In the genomic region with DNA sequence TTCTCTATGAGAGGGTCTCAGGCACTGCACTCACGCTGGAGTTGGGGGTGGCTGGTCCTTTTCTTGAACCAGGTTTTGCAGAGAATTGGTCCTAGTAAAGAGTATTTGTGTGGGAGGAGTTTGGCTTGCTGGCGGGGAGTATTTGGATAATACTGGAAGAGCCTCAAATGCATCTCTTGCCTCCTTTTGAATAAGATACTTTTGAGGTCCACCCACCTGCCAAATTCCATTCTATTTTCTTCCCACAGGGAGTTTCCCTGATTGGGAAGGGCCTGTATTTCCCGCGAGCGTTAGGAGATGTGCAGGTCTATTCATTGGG, we compare ENCODE assay signal across 8 cellular contexts. TPM values are rescaled to one million over a fixed set of nuclear protein-coding genes. Genes with fewer than 3 reads are reported as not detected.
DNase-seq lines count a peak whose midpoint lies in the region; ATAC-seq, FAIRE-seq and TF ChIP-seq lines count a peak whose summit lies in the region.

No MANE protein-coding gene starts in this region.

- H3K4me1 ChIP-seq in A549 (peaks cover 57% of the 10 kb centered on the region), upper lobe of right lung (peaks cover 13% of the 10 kb centered on the region)

- no peak for FAIRE-seq in A549 (lab: Jason Lieb, UNC)

- peak overlapping the region; percentile 76 for H3K4me3 ChIP-seq in A549
- peak overlapping the region; percentile 57 for H3K4me3 ChIP-seq in brain microvascular endothelial cell (ENCODE audit: low read depth, low read length)
- H3K4me3 ChIP-seq in upper lobe of right lung = peak overlapping the region; percentile 73

- H3K27ac Mint-ChIP-seq in memory B cell = peak overlapping the region; percentile 92

- peak overlapping the region; percentile 89 for H3K4me3 Mint-ChIP-seq in memory B cell

- WGBS in A549 (ENCODE audit: missing lambda C conversion rate) = 6% methylated on average over 5 of the region's 5 CpGs

- H3K9me3 ChIP-seq in A549 = no peaks in the 10 kb centered on the region
- H3K9me3 ChIP-seq in upper lobe of right lung = no peaks in the 10 kb centered on the region

- H3K4me1 Mint-ChIP-seq in memory B cell = peaks cover 41% of the 10 kb centered on the region

- H3K27ac ChIP-seq in A549 (peak overlapping the region; percentile 90 to 96), brain microvascular endothelial cell (peak overlapping the region; percentile 58), upper lobe of right lung (peak overlapping the region; percentile 56)

- TF ChIP-seq POLR2A in A549 (IDR thresholded peaks at IDR 0.05; ENCODE audit: low read length) = no peak

- TF ChIP-seq CTCF in A549 (IDR thresholded peaks at IDR 0.05) (no peak), brain microvascular endothelial cell (IDR thresholded peaks at IDR 0.05; ENCODE audit: low read depth, low read length, missing control alignments) (no peak), upper lobe of right lung (IDR thresholded peaks at IDR 0.05) (no peak)

- no peaks in the 10 kb centered on the region for H3K9me3 Mint-ChIP-seq in memory B cell

- no peak for TF ChIP-seq EP300 in A549 (IDR thresholded peaks at IDR 0.05)

- no peaks in the 10 kb centered on the region for H3K36me3 ChIP-seq in brain microvascular endothelial cell (replicated peaks)
- H3K36me3 ChIP-seq in upper lobe of right lung = no peaks in the 10 kb centered on the region

- ATAC-seq in A549 (peak in 1 of 2 experiments; percentile 25; a peak in 4 of 6 replicates), memory B cell (ENCODE audit: low read depth) (no peak), upper lobe of right lung (no peak), HG02642 (IDR thresholded peaks at IDR 0.05; ENCODE audit: poor library complexity, unreplicated experiment) (no peak)

- DNase-seq in A549 (ENCODE audit: low read depth in 1 of 2, low spot score in 1 of 2) (peak in 1 of 2 experiments; percentile 51), HT1080 (ENCODE audit: low read depth) (peak; percentile 78), brain microvascular endothelial cell (peak; percentile 66), memory B cell (ENCODE audit: low spot score in 2 of 2) (no peak), upper lobe of right lung (no peak), SHP77 treated with DMSO at 0.1 percent for 48 hours (lab: John Stamatoyannopoulos, UW) (no peak), mucosa of gallbladder (ENCODE audit: low spot score) (no peak)

- H3K36me3 Mint-ChIP-seq in memory B cell = peaks cover 8% of the 10 kb centered on the region

- H3K27me3 Mint-ChIP-seq in memory B cell = no peaks in the 10 kb centered on the region

- intact Hi-C loops in upper lobe of right lung (cut with DNase I) = no loop called here

- no peaks in the 10 kb centered on the region for H3K27me3 ChIP-seq in brain microvascular endothelial cell (replicated peaks)
- H3K27me3 ChIP-seq in upper lobe of right lung = no peaks in the 10 kb centered on the region

- no peak for TF ChIP-seq RAD21 in A549 (conservative IDR thresholded peaks at IDR 0.05 in 1 of 2, IDR thresholded peaks at IDR 0.05 in 1 of 2)

- in situ Hi-C loops in brain microvascular endothelial cell (cut with HindIII; ENCODE audit: low pct_ligation_motif_present, low sequenced_read_pairs) = no loop called here

- POLR2A ChIA-PET in A549 (lab: Yijun Ruan, JAX) = interaction anchor here (1.0 to 2.0 kb wide), 5 partner anchors 9 to 390 kb away, joined by 3 to 6 read pairs (median 4); a partner anchor contains a TSS

- H3K4me2 ChIP-seq in A549 = peak overlapping the region; percentile 97

- CTCF ChIA-PET in A549 (lab: Yijun Ruan, JAX) = interaction anchor here (0.7 to 2.6 kb wide), 4 partner anchors 9 to 74 kb away, joined by 3 to 14 read pairs (median 4); no protein-coding TSS in a partner anchor

TF ChIP-seq in A549, 52 proteins besides CTCF, POLR2A, EP300 and RAD21:
- TF ChIP-seq ZNF302 (CRISPR knock-in tag; IDR thresholded peaks at IDR 0.05) = no peak
- no peak for TF ChIP-seq POLR2AphosphoS2 (conservative IDR thresholded peaks at IDR 0.05; ENCODE audit: low read length)
- TF ChIP-seq JUNB (IDR thresholded peaks at IDR 0.05) = no peak
- TF ChIP-seq CEBPB (IDR thresholded peaks at IDR 0.05) = no peak
- TF ChIP-seq, protein P1, sequence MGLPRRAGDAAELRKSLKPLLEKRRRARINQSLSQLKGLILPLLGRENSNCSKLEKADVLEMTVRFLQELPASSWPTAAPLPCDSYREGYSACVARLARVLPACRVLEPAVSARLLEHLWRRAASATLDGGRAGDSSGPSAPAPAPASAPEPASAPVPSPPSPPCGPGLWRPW (IDR thresholded peaks at IDR 0.05) = no peak
- TF ChIP-seq HEYL (CRISPR knock-in tag; IDR thresholded peaks at IDR 0.05) = no peak
- no peak for TF ChIP-seq KDM5A (IDR thresholded peaks at IDR 0.05)
- TF ChIP-seq FOSB (CRISPR knock-in tag; IDR thresholded peaks at IDR 0.05) = no peak
- TF ChIP-seq, protein P2, sequence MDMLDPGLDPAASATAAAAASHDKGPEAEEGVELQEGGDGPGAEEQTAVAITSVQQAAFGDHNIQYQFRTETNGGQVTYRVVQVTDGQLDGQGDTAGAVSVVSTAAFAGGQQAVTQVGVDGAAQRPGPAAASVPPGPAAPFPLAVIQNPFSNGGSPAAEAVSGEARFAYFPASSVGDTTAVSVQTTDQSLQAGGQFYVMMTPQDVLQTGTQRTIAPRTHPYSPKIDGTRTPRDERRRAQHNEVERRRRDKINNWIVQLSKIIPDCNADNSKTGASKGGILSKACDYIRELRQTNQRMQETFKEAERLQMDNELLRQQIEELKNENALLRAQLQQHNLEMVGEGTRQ (IDR thresholded peaks at IDR 0.05) = no peak
- TF ChIP-seq HOXB13 (CRISPR knock-in tag; IDR thresholded peaks at IDR 0.05; ENCODE audit: low read depth) = no peak
- TF ChIP-seq MAFK (IDR thresholded peaks at IDR 0.05; ENCODE audit: partially characterized antibody) = no peak
- TF ChIP-seq, protein P3, sequence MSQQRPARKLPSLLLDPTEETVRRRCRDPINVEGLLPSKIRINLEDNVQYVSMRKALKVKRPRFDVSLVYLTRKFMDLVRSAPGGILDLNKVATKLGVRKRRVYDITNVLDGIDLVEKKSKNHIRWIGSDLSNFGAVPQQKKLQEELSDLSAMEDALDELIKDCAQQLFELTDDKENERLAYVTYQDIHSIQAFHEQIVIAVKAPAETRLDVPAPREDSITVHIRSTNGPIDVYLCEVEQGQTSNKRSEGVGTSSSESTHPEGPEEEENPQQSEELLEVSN (IDR thresholded peaks at IDR 0.05; ENCODE audit: borderline replicate concordance, low read depth) = no peak
- TF ChIP-seq, protein P4, sequence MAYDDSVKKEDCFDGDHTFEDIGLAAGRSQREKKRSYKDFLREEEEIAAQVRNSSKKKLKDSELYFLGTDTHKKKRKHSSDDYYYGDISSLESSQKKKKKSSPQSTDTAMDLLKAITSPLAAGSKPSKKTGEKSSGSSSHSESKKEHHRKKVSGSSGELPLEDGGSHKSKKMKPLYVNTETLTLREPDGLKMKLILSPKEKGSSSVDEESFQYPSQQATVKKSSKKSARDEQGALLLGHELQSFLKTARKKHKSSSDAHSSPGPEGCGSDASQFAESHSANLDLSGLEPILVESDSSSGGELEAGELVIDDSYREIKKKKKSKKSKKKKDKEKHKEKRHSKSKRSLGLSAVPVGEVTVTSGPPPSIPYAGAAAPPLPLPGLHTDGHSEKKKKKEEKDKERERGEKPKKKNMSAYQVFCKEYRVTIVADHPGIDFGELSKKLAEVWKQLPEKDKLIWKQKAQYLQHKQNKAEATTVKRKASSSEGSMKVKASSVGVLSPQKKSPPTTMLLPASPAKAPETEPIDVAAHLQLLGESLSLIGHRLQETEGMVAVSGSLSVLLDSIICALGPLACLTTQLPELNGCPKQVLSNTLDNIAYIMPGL (CRISPR knock-in tag; IDR thresholded peaks at IDR 0.05; ENCODE audit: borderline replicate concordance) = no peak
- TF ChIP-seq CBX8 (IDR thresholded peaks at IDR 0.05) = no peak
- TF ChIP-seq MAZ (IDR thresholded peaks at IDR 0.05; ENCODE audit: borderline replicate concordance, low read depth, low read length) = no peak
- TF ChIP-seq JUN (IDR thresholded peaks at IDR 0.05) = no peak
- TF ChIP-seq, protein P5, sequence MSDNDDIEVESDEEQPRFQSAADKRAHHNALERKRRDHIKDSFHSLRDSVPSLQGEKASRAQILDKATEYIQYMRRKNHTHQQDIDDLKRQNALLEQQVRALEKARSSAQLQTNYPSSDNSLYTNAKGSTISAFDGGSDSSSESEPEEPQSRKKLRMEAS (IDR thresholded peaks at IDR 0.05) = no peak
- no peak for TF ChIP-seq SMC3 (IDR thresholded peaks at IDR 0.05)
- no peak for TF ChIP-seq ZFP36 (IDR thresholded peaks at IDR 0.05; ENCODE audit: borderline replicate concordance, partially characterized antibody)

RNA-seq across cellular contexts. Expression of a gene that starts 0.5 kb away (rescaled TPM):
- polyA plus RNA-seq in A549 (2011; rRNA removed) (9.2 and 12.0 TPM in 2 replicates), A549 (2017; fragmentation: RNase III; extraction: RNeasy Plus Mini Kit Qiagen cat#74134 plus additional on column Dnase treatment) (5.0 to 6.8 TPM (median 6.7 TPM) in 3 replicates)
- 2.0 and 2.1 TPM in 2 replicates for polyA plus RNA-seq in A549 (2012; cell fraction: cytosol; rRNA removed)
- 2.7 and 3.1 TPM in 2 replicates for polyA plus RNA-seq in A549 (2012; cell fraction: nucleus; rRNA removed)
- polyA minus RNA-seq in A549 (2011; rRNA and poly(A)+ RNA removed) = 4.9 and 7.9 TPM in 2 replicates
- 11.8 and 14.0 TPM in 2 replicates for total RNA-seq in HT1080 (2014; rRNA removed; shearing (Covaris generic))
- polyA plus RNA-seq in HT1080 (2015; cell fraction: cytosol; rRNA removed) = 17.4 and 22.7 TPM in 2 replicates
- 46.8 and 47.0 TPM in 2 replicates for polyA plus RNA-seq in HT1080 (2015; cell fraction: nucleus; rRNA removed)
- total RNA-seq in upper lobe of right lung (30.3 TPM), mucosa of gallbladder (10.0 TPM)

Comparison
In these comparisons a context has a peak if more than half of its experiments do, and no peak if none do; other contexts are left out.
1. DNase-seq: peak in HT1080 (single experiment) and brain microvascular endothelial cell (single experiment); none in memory B cell (0 of 2), upper lobe of right lung (single experiment), SHP77 treated with DMSO at 0.1 percent for 48 hours (single experiment) and mucosa of gallbladder (single experiment).
2. Peak in every context shown above with its lines, with median percentiles within 50 percentile points of each other: H3K27ac ChIP-seq and H3K4me3 ChIP-seq.